Comparison of ENCODE assay signal across 8 cellular contexts in the genomic region with DNA sequence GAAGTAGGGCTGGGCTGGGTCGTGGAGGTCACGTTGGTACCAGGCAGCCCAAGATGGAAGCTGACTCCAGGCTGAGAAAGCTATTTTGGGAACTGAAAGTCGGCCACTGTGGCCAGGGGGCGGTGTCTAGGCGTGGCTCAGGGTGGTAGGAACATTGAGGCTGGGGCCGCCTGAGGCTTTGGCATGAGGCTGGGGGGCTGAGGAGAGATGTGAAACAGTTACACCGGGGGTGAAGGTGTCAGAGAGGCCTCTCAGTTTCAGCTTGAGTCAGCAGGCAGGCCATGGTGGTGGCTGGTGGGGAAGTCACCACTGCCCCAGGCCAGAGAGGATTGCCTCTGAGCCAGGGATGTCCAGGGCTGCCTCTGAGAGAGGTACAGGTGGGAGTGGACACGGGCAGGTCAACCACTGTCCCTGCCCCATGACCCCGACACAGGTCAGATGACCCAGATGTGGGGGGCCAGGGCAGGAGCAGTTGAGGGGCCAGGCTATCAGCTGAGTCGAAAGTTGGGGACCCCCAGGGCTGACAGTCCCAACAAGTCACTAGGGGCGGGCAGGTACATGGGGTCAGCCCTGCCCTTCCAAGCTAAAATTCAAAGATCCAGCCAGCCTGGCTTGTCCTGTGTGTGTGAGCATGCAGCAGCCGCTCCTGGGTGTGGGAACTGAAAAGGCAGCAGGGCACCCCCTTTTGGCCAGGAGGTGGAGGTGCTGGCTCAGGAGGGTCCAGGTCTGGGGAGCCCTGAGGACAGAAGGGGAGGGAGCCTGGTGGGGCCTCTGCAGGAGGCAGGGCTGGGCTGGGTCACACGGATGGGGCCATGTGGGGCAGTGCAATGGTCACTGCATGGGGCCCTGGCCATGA. TPM values are rescaled to one million over a fixed set of nuclear protein-coding genes. Genes with fewer than 3 reads are reported as not detected.
A peak's percentile ranks its signal among the peaks of the same experiment; 100 is the strongest.
DNase-seq lines count a peak whose midpoint lies in the region; ATAC-seq and TF ChIP-seq lines count a peak whose summit lies in the region.

No MANE protein-coding gene starts in this region.

- H3K9me3 Mint-ChIP-seq in activated CD8-positive, alpha-beta memory T cell treated with anti-CD3 and anti-CD28 coated beads, Interleukin-2, amount 10 ng/mL, durations not matched to agents 7 days and 5 days (ENCODE audit: low read depth), result no peaks in the 10 kb centered on the region

- TF ChIP-seq POLR2A in erythroblast (IDR thresholded peaks at IDR 0.05; ENCODE audit: low read length), result no peak

- ATAC-seq in HG02759 (IDR thresholded peaks at IDR 0.05; ENCODE audit: unreplicated experiment), result peak; percentile 78
- ATAC-seq in activated CD8-positive, alpha-beta memory T cell treated with anti-CD3 and anti-CD28 coated beads, Interleukin-2, amount 10 ng/mL, durations not matched to agents 7 days and 5 days, result peak; percentile 85
- ATAC-seq in omental fat pad (ENCODE audit: low FRiP score), result peak; percentile 43
- ATAC-seq in upper lobe of right lung, result peak; percentile 72

- peaks cover 18% of the 10 kb centered on the region for H3K4me1 ChIP-seq in upper lobe of right lung

- H3K4me1 Mint-ChIP-seq in activated CD8-positive, alpha-beta memory T cell treated with anti-CD3 and anti-CD28 coated beads, Interleukin-2, amount 10 ng/mL, durations not matched to agents 7 days and 5 days, result peaks cover 49% of the 10 kb centered on the region

- peak; percentile 76 for DNase-seq in NK-92 treated with Interleukin-12 subunit alpha and Interleukin-12 subunit beta, amount 100 ng/mL, for 24 hours (lab: John Stamatoyannopoulos, UW)
- DNase-seq in NK-92 (lab: John Stamatoyannopoulos, UW; ENCODE audit: unreplicated experiment), result no peak
- peak; percentile 13 for DNase-seq in NCI-H446 treated with DMSO at 0.1 percent for 48 hours (lab: John Stamatoyannopoulos, UW)
- DNase-seq in activated CD8-positive, alpha-beta memory T cell treated with anti-CD3 and anti-CD28 coated beads, Interleukin-2, amount 10 ng/mL, durations not matched to agents 7 days and 5 days, result peak; percentile 93
- DNase-seq in erythroblast (lab: John Stamatoyannopoulos, UW), result peak; percentile 83 to 86
- DNase-seq in omental fat pad (ENCODE audit: low spot score), result no peak
- DNase-seq in upper lobe of right lung, result peak; percentile 79

- H3K4me3 Mint-ChIP-seq in activated CD8-positive, alpha-beta memory T cell treated with anti-CD3 and anti-CD28 coated beads, Interleukin-2, amount 10 ng/mL, durations not matched to agents 7 days and 5 days, result peak overlapping the region; percentile 37

- H3K27me3 Mint-ChIP-seq in activated CD8-positive, alpha-beta memory T cell treated with anti-CD3 and anti-CD28 coated beads, Interleukin-2, amount 10 ng/mL, durations not matched to agents 7 days and 5 days, result no peaks in the 10 kb centered on the region

- TF ChIP-seq CTCF in omental fat pad (IDR thresholded peaks at IDR 0.05), result no peak
- TF ChIP-seq CTCF in upper lobe of right lung (IDR thresholded peaks at IDR 0.05), result peak; percentile 57

- H3K27ac ChIP-seq in upper lobe of right lung, result peak overlapping the region; percentile 39

- CTCF ChIA-PET in activated CD8-positive, alpha-beta memory T cell treated with anti-CD3 and anti-CD28 coated beads, Interleukin-2, amount 10 ng/mL, durations not matched to agents 7 days and 5 days (lab: Charles Lee), result interaction anchor here (0.6 to 12.7 kb wide), 25 partner anchors 9 to 729 kb away, joined by 3 to 209 read pairs (median 6); a partner anchor contains a TSS

- H3K27me3 ChIP-seq in upper lobe of right lung, result no peaks in the 10 kb centered on the region

- H3K36me3 Mint-ChIP-seq in activated CD8-positive, alpha-beta memory T cell treated with anti-CD3 and anti-CD28 coated beads, Interleukin-2, amount 10 ng/mL, durations not matched to agents 7 days and 5 days, result peaks cover 24% of the 10 kb centered on the region

- no peak overlapping the region for H3K4me3 ChIP-seq in upper lobe of right lung

- no peaks in the 10 kb centered on the region for H3K9me3 ChIP-seq in upper lobe of right lung

- H3K27ac Mint-ChIP-seq in activated CD8-positive, alpha-beta memory T cell treated with anti-CD3 and anti-CD28 coated beads, Interleukin-2, amount 10 ng/mL, durations not matched to agents 7 days and 5 days, result peak overlapping the region; percentile 96

- intact Hi-C loops in upper lobe of right lung (cut with DNase I), result no loop called here

- peaks cover 26% of the 10 kb centered on the region for H3K36me3 ChIP-seq in upper lobe of right lung

RNA-seq across cellular contexts. Expression of a gene that starts 7.2 kb away (rescaled TPM):
- 1 to 10 TPM in 1 of 2 experiments, under 1 TPM in 1; 0.80 to 1.1 TPM for total RNA-seq in activated CD8-positive, alpha-beta memory T cell treated with anti-CD3 and anti-CD28 coated beads, Interleukin-2, amount 10 ng/mL, durations not matched to agents 7 days and 5 days
- 1 to 10 TPM in 3 of 4 donors, not detected in 1; 1.1 to 1.7 (median 1.5) TPM for total RNA-seq in omental fat pad
- total RNA-seq in upper lobe of right lung, result 1.3 TPM

RNA-seq across cellular contexts. Expression of a gene that starts 12.6 kb away (rescaled TPM):
- total RNA-seq in activated CD8-positive, alpha-beta memory T cell treated with anti-CD3 and anti-CD28 coated beads, Interleukin-2, amount 10 ng/mL, durations not matched to agents 7 days and 5 days, result 100 to 1,000 TPM; 138 to 140 TPM
- total RNA-seq in omental fat pad (100 to 1,000 TPM in 1 of 4 donors, 10 to 100 TPM in 3; 21.2 to 125 (median 65.6) TPM), upper lobe of right lung (88.3 TPM)

RNA-seq across cellular contexts. Expression of a gene that starts 16.1 kb away (rescaled TPM):
- total RNA-seq in activated CD8-positive, alpha-beta memory T cell treated with anti-CD3 and anti-CD28 coated beads, Interleukin-2, amount 10 ng/mL, durations not matched to agents 7 days and 5 days, result 10 to 100 TPM; 36.6 to 54.2 TPM
- total RNA-seq in omental fat pad, result 10 to 100 TPM; 29.1 to 37.4 (median 33.1) TPM
- 44.1 TPM for total RNA-seq in upper lobe of right lung

RNA-seq across cellular contexts. Expression of a gene that starts 18.1 kb away (rescaled TPM):
- 10 to 100 TPM; 42.1 to 45.5 TPM for total RNA-seq in activated CD8-positive, alpha-beta memory T cell treated with anti-CD3 and anti-CD28 coated beads, Interleukin-2, amount 10 ng/mL, durations not matched to agents 7 days and 5 days
- total RNA-seq in omental fat pad (10 to 100 TPM; 41.1 to 56.1 (median 50.1) TPM), upper lobe of right lung (24.0 TPM)

RNA-seq across cellular contexts. Expression of a gene that starts 25.6 kb away (rescaled TPM):
- 10 to 100 TPM; 71.0 to 73.3 TPM for total RNA-seq in activated CD8-positive, alpha-beta memory T cell treated with anti-CD3 and anti-CD28 coated beads, Interleukin-2, amount 10 ng/mL, durations not matched to agents 7 days and 5 days
- total RNA-seq in omental fat pad, result 10 to 100 TPM; 29.6 to 69.5 (median 44.8) TPM
- total RNA-seq in upper lobe of right lung, result 106 TPM

Comparison
In these comparisons a context has a peak if more than half of its experiments do, and no peak if none do; other contexts are left out.
1. DNase-seq: peak in NK-92 treated with Interleukin-12 subunit alpha and Interleukin-12 subunit beta, amount 100 ng/mL, for 24 hours (single experiment), NCI-H446 treated with DMSO at 0.1 percent for 48 hours (single experiment), activated CD8-positive, alpha-beta memory T cell treated with anti-CD3 and anti-CD28 coated beads, Interleukin-2, amount 10 ng/mL, durations not matched to agents 7 days and 5 days (single experiment), erythroblast (2 of 2) and upper lobe of right lung (single experiment); none in NK-92 (single experiment) and omental fat pad (single experiment).
2. Peak in every context shown above with its lines, with median percentiles within 50 percentile points of each other: ATAC-seq.